Comparison of ENCODE assay signal across 1 cellular context in the genomic region with DNA sequence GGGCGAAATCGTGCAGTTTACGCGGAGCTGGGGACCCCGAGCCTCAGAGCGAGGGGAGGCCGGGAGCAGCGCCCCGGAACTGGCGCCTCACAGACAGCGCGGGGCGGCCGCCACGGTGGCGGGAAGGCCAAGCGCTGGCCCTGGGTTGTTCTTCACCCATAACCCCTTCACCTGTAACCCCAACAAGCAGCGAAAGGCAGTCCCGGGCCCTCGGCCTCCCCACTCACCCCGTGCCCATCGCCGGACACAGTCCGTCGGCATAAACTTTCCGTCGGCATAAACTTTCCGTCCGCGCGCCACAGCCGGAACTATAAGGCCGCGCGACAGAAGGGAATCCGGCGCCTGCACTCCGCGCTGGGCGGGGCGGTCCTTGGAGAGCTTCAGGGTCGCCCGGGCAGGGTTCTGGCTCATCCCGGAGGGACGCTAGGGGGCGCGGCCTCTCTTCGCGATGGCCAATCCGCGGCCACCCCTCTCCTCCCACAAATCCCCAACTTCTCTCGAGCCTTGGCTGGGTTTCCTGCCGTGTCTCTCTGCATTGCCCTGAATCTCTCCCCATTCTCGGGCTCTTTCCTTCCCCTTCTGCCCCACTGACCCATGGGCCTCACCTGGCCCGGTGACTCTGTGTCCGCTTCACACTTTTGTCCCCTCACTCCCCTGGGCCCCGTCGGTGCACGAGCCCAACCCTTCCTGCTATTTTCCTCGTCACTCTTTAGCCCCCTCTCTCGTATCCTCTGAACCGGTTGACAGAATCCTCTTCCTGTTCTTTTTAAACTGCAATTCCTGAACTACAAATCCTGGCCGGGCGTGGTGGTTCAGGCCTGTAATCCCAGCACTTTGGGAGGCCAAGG.
TF ChIP-seq lines count a peak whose summit lies in the region.

A gene (minus strand): TSS at position 261 of the 848 bp plus-strand sequence. CDS start 3,751 bp downstream, outside the sequence.

TF ChIP-seq in HepG2, 621 proteins besides CTCF, POLR2A, EP300 and RAD21 (continued from another document and continues in another):
- TF ChIP-seq, protein P1, sequence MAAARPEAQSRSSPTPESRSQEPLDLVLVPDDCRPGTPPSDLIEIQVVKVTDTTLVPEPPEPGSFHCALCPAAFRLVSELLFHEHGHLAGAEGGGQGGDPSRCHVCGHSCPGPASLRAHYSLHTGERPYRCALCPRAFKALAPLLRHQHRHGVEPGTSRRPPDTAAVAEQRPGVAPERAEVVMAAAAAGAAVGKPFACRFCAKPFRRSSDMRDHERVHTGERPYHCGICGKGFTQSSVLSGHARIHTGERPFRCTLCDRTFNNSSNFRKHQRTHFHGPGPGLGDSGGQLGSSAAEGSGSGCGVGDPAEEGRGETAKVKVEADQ (CRISPR knock-in tag; IDR thresholded peaks at IDR 0.05; ENCODE audit: borderline replicate concordance): peak; percentile 89; the same call in 1 of the 2 replicates
- TF ChIP-seq ZNF678 (CRISPR knock-in tag; IDR thresholded peaks at IDR 0.05): 0 out of 2 replicates have a peak, but pooled peaks have one; percentile 75
- TF ChIP-seq ARID2 (CRISPR knock-in tag; IDR thresholded peaks at IDR 0.05; ENCODE audit: borderline replicate concordance): peak; percentile 79; the same call in 1 of the 2 replicates
- peak; percentile 88 for TF ChIP-seq ZNF205 (CRISPR knock-in tag; IDR thresholded peaks at IDR 0.05)
- peak; percentile 35; the same call in 1 of the 2 replicates for TF ChIP-seq ZNF235 (CRISPR knock-in tag; IDR thresholded peaks at IDR 0.05; ENCODE audit: borderline replicate concordance)
- TF ChIP-seq NBN (conservative IDR thresholded peaks at IDR 0.05): no peak
- no peak for TF ChIP-seq ZFP37 (CRISPR knock-in tag; IDR thresholded peaks at IDR 0.05; ENCODE audit: borderline replicate concordance)
- TF ChIP-seq, protein P2, sequence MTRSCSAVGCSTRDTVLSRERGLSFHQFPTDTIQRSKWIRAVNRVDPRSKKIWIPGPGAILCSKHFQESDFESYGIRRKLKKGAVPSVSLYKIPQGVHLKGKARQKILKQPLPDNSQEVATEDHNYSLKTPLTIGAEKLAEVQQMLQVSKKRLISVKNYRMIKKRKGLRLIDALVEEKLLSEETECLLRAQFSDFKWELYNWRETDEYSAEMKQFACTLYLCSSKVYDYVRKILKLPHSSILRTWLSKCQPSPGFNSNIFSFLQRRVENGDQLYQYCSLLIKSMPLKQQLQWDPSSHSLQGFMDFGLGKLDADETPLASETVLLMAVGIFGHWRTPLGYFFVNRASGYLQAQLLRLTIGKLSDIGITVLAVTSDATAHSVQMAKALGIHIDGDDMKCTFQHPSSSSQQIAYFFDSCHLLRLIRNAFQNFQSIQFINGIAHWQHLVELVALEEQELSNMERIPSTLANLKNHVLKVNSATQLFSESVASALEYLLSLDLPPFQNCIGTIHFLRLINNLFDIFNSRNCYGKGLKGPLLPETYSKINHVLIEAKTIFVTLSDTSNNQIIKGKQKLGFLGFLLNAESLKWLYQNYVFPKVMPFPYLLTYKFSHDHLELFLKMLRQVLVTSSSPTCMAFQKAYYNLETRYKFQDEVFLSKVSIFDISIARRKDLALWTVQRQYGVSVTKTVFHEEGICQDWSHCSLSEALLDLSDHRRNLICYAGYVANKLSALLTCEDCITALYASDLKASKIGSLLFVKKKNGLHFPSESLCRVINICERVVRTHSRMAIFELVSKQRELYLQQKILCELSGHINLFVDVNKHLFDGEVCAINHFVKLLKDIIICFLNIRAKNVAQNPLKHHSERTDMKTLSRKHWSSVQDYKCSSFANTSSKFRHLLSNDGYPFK (CRISPR knock-in tag; IDR thresholded peaks at IDR 0.05; ENCODE audit: borderline replicate concordance): peak; percentile 79; the same call in 1 of the 2 replicates
- TF ChIP-seq GATAD2A (CRISPR knock-in tag; IDR thresholded peaks at IDR 0.05): peak; percentile 91
- TF ChIP-seq ZBTB1 (CRISPR knock-in tag; IDR thresholded peaks at IDR 0.05; ENCODE audit: borderline replicate concordance): 0 out of 2 replicates have a peak, but pooled peaks have one; percentile 19
- TF ChIP-seq ZNF484 (CRISPR knock-in tag; IDR thresholded peaks at IDR 0.05; ENCODE audit: borderline replicate concordance, low read depth): no peak
- TF ChIP-seq, protein P3, sequence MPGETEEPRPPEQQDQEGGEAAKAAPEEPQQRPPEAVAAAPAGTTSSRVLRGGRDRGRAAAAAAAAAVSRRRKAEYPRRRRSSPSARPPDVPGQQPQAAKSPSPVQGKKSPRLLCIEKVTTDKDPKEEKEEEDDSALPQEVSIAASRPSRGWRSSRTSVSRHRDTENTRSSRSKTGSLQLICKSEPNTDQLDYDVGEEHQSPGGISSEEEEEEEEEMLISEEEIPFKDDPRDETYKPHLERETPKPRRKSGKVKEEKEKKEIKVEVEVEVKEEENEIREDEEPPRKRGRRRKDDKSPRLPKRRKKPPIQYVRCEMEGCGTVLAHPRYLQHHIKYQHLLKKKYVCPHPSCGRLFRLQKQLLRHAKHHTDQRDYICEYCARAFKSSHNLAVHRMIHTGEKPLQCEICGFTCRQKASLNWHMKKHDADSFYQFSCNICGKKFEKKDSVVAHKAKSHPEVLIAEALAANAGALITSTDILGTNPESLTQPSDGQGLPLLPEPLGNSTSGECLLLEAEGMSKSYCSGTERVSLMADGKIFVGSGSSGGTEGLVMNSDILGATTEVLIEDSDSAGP (CRISPR knock-in tag; IDR thresholded peaks at IDR 0.05; ENCODE audit: borderline replicate concordance): peak; percentile 96; the same call in 1 of the 2 replicates
- TF ChIP-seq, protein P4, sequence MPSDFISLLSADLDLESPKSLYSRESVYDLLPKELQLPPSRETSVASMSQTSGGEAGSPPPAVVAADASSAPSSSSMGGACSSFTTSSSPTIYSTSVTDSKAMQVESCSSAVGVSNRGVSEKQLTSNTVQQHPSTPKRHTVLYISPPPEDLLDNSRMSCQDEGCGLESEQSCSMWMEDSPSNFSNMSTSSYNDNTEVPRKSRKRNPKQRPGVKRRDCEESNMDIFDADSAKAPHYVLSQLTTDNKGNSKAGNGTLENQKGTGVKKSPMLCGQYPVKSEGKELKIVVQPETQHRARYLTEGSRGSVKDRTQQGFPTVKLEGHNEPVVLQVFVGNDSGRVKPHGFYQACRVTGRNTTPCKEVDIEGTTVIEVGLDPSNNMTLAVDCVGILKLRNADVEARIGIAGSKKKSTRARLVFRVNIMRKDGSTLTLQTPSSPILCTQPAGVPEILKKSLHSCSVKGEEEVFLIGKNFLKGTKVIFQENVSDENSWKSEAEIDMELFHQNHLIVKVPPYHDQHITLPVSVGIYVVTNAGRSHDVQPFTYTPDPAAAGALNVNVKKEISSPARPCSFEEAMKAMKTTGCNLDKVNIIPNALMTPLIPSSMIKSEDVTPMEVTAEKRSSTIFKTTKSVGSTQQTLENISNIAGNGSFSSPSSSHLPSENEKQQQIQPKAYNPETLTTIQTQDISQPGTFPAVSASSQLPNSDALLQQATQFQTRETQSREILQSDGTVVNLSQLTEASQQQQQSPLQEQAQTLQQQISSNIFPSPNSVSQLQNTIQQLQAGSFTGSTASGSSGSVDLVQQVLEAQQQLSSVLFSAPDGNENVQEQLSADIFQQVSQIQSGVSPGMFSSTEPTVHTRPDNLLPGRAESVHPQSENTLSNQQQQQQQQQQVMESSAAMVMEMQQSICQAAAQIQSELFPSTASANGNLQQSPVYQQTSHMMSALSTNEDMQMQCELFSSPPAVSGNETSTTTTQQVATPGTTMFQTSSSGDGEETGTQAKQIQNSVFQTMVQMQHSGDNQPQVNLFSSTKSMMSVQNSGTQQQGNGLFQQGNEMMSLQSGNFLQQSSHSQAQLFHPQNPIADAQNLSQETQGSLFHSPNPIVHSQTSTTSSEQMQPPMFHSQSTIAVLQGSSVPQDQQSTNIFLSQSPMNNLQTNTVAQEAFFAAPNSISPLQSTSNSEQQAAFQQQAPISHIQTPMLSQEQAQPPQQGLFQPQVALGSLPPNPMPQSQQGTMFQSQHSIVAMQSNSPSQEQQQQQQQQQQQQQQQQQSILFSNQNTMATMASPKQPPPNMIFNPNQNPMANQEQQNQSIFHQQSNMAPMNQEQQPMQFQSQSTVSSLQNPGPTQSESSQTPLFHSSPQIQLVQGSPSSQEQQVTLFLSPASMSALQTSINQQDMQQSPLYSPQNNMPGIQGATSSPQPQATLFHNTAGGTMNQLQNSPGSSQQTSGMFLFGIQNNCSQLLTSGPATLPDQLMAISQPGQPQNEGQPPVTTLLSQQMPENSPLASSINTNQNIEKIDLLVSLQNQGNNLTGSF (CRISPR knock-in tag; IDR thresholded peaks at IDR 0.05): peak; percentile 33; the same call in 1 of the 2 replicates
- 0 out of 2 replicates have a peak, but pooled peaks have one; percentile 70 for TF ChIP-seq ATRX (CRISPR knock-in tag; IDR thresholded peaks at IDR 0.05; ENCODE audit: borderline replicate concordance)
- TF ChIP-seq, protein P5, sequence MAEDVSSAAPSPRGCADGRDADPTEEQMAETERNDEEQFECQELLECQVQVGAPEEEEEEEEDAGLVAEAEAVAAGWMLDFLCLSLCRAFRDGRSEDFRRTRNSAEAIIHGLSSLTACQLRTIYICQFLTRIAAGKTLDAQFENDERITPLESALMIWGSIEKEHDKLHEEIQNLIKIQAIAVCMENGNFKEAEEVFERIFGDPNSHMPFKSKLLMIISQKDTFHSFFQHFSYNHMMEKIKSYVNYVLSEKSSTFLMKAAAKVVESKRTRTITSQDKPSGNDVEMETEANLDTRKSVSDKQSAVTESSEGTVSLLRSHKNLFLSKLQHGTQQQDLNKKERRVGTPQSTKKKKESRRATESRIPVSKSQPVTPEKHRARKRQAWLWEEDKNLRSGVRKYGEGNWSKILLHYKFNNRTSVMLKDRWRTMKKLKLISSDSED (CRISPR knock-in tag; IDR thresholded peaks at IDR 0.05): no peak
- peak; percentile 86; the same call in 1 of the 2 replicates for TF ChIP-seq RFXANK (CRISPR knock-in tag; IDR thresholded peaks at IDR 0.05)
- TF ChIP-seq, protein P6, sequence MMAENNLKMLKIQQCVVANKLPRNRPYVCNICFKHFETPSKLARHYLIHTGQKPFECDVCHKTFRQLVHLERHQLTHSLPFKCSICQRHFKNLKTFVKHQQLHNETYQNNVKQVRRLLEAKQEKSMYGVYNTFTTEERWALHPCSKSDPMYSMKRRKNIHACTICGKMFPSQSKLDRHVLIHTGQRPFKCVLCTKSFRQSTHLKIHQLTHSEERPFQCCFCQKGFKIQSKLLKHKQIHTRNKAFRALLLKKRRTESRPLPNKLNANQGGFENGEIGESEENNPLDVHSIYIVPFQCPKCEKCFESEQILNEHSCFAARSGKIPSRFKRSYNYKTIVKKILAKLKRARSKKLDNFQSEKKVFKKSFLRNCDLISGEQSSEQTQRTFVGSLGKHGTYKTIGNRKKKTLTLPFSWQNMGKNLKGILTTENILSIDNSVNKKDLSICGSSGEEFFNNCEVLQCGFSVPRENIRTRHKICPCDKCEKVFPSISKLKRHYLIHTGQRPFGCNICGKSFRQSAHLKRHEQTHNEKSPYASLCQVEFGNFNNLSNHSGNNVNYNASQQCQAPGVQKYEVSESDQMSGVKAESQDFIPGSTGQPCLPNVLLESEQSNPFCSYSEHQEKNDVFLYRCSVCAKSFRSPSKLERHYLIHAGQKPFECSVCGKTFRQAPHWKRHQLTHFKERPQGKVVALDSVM (CRISPR knock-in tag; IDR thresholded peaks at IDR 0.05): peak; percentile 93
- peak; percentile 50 for TF ChIP-seq PHF5A (CRISPR knock-in tag; IDR thresholded peaks at IDR 0.05; ENCODE audit: low read depth, unreplicated experiment)
- TF ChIP-seq ZNF350 (CRISPR knock-in tag; IDR thresholded peaks at IDR 0.05; ENCODE audit: borderline replicate concordance, low read depth): peak; percentile 94
- peak; percentile 95; the same call in 1 of the 2 replicates for TF ChIP-seq SP140L (CRISPR knock-in tag; IDR thresholded peaks at IDR 0.05; ENCODE audit: borderline replicate concordance)
- TF ChIP-seq ZNF850 (CRISPR knock-in tag; conservative IDR thresholded peaks at IDR 0.05): 0 out of 2 replicates have a peak, but pooled peaks have one; percentile 52
- TF ChIP-seq ZNF138 (CRISPR knock-in tag; IDR thresholded peaks at IDR 0.05; ENCODE audit: low read depth): peak; percentile 56; the same call in 1 of the 2 replicates
- TF ChIP-seq EHMT2 (IDR thresholded peaks at IDR 0.05; ENCODE audit: borderline replicate concordance, low read depth, low read length): no peak
- TF ChIP-seq RFX3 (CRISPR knock-in tag; IDR thresholded peaks at IDR 0.05): peak; percentile 24; the same call in 1 of the 2 replicates
- TF ChIP-seq, protein P7, sequence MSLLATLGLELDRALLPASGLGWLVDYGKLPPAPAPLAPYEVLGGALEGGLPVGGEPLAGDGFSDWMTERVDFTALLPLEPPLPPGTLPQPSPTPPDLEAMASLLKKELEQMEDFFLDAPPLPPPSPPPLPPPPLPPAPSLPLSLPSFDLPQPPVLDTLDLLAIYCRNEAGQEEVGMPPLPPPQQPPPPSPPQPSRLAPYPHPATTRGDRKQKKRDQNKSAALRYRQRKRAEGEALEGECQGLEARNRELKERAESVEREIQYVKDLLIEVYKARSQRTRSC (CRISPR knock-in tag; IDR thresholded peaks at IDR 0.05; ENCODE audit: low read depth): 0 out of 2 replicates have a peak, but pooled peaks have one; percentile 57
- TF ChIP-seq, protein P8, sequence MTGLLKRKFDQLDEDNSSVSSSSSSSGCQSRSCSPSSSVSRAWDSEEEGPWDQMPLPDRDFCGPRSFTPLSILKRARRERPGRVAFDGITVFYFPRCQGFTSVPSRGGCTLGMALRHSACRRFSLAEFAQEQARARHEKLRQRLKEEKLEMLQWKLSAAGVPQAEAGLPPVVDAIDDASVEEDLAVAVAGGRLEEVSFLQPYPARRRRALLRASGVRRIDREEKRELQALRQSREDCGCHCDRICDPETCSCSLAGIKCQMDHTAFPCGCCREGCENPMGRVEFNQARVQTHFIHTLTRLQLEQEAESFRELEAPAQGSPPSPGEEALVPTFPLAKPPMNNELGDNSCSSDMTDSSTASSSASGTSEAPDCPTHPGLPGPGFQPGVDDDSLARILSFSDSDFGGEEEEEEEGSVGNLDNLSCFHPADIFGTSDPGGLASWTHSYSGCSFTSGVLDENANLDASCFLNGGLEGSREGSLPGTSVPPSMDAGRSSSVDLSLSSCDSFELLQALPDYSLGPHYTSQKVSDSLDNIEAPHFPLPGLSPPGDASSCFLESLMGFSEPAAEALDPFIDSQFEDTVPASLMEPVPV (CRISPR knock-in tag; IDR thresholded peaks at IDR 0.05): peak; percentile 90
- TF ChIP-seq ZNF441 (CRISPR knock-in tag; IDR thresholded peaks at IDR 0.05; ENCODE audit: borderline replicate concordance): peak; percentile 97
- peak; percentile 67; the same call in 1 of the 2 replicates for TF ChIP-seq ZNF546 (CRISPR knock-in tag; conservative IDR thresholded peaks at IDR 0.05)
- TF ChIP-seq, protein P9, sequence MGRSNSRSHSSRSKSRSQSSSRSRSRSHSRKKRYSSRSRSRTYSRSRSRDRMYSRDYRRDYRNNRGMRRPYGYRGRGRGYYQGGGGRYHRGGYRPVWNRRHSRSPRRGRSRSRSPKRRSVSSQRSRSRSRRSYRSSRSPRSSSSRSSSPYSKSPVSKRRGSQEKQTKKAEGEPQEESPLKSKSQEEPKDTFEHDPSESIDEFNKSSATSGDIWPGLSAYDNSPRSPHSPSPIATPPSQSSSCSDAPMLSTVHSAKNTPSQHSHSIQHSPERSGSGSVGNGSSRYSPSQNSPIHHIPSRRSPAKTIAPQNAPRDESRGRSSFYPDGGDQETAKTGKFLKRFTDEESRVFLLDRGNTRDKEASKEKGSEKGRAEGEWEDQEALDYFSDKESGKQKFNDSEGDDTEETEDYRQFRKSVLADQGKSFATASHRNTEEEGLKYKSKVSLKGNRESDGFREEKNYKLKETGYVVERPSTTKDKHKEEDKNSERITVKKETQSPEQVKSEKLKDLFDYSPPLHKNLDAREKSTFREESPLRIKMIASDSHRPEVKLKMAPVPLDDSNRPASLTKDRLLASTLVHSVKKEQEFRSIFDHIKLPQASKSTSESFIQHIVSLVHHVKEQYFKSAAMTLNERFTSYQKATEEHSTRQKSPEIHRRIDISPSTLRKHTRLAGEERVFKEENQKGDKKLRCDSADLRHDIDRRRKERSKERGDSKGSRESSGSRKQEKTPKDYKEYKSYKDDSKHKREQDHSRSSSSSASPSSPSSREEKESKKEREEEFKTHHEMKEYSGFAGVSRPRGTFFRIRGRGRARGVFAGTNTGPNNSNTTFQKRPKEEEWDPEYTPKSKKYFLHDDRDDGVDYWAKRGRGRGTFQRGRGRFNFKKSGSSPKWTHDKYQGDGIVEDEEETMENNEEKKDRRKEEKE (IDR thresholded peaks at IDR 0.05): no peak
- peak; percentile 85 for TF ChIP-seq RXRA (CRISPR knock-in tag; IDR thresholded peaks at IDR 0.05)
- TF ChIP-seq ZNF703 (CRISPR knock-in tag; IDR thresholded peaks at IDR 0.05; ENCODE audit: borderline replicate concordance): peak; percentile 63
